26 cellular contexts compared by ENCODE assay signal in genomic region chr7:12350971-12351370, GRCh38. TPM values are rescaled to one million over a fixed set of nuclear protein-coding genes. Genes with fewer than 3 reads are reported as not detected.
"Had no signal": no experiment of that assay in that cellular context is flagged by ENCODE, and none has a peak within 500 bp of the region (broad histone marks: within the 10 kb centered on the region; RNA-seq: fewer than 3 reads in every experiment).

No MANE protein-coding gene starts in this region.

- H3K4me3 ChIP-seq: Peyer's patch, SJSA1 had no signal

- H3K36me3 ChIP-seq: Peyer's patch, SJSA1 had no signal

- H3K9me3 ChIP-seq: Peyer's patch, SJSA1, SK-N-SH had no signal

- H3K4me1 ChIP-seq: Peyer's patch, SJSA1 had no signal

- DNase-seq: Karpas-422, KBM-7, MM.1S, MV-4-11, NCI-H1092, NCI-H1417 treated with DMSO at 0.1 percent for 48 hours, NCI-H1694 treated with DMSO at 0.1 percent for 48 hours, NCI-H187 treated with DMSO at 0.1 percent for 48 hours, NCI-H2029, NCI-H2171 treated with DMSO at 0.1 percent for 48 hours, NCI-H2227 treated with DMSO at 0.1 percent for 48 hours, NCI-H345, NCI-H446 treated with DMSO at 0.1 percent for 48 hours, NCI-H510A, NCI-H524, NCI-H526, NCI-H774, PC-3, Peyer's patch, Right ventricle myocardium superior, RPMI8226, SHP77 treated with DMSO at 0.1 percent for 48 hours, SK-N-SH, SW 1271 had no signal

- ATAC-seq: PC-3 had no signal

RNA-seq across cellular contexts. Expression of gene VWDE, which starts 52.7 kb away (rescaled TPM):
- total RNA-seq: OCI-LY7, Right ventricle myocardium superior, SJSA1 had no signal
